In the genomic region with DNA sequence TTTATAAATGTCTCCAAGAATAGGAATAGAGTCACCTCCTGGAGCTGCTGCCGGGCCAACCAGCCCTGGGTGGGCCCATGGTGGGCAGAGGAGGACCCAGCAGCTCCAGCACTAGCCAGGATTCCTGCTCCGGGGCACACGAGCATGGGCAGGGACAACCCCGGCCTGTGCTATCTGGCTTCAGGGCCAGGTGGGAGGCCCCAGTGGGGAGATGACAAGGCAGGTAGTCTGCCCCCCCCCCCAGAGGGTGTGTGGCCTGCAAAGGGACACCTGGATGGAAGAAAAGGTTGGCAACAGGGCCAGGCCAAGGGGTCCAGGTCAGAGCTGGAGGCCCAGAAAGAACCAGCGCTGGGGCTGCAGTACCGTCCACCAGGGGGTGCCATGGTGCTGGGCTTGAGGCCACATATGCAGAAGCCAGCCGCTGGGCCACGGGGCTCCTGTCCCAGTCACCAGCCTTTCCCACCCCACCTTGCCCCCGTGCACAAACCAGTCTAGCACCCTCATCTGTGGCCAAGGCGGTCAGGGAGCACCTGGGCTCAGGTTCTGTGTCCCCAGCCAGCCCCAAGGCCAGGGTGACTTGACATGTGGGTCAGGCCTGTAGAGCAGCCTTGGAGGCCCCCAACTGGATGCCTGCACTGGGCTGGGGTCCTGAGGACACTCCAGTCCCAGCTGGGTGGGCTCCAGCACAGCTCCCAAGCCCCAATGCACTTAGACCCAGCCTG, we compare ENCODE assay signal across 1 cellular context.
TF ChIP-seq lines count a peak whose summit lies in the region.

No MANE protein-coding gene starts in this region.

TF ChIP-seq in SK-N-SH treated with all-trans-retinoic acid at 6 μM for 48 hours, 23 proteins besides CTCF, POLR2A, EP300 and RAD21 (continued from another document):
- no peak for TF ChIP-seq ARNTL (CRISPR knock-in tag; IDR thresholded peaks at IDR 0.05; ENCODE audit: borderline replicate concordance, low read depth)
